8 cellular contexts compared by ENCODE assay signal in genomic region chr6:29653452-29654038, GRCh38. TPM values are rescaled to one million over a fixed set of nuclear protein-coding genes. Genes with fewer than 3 reads are reported as not detected.
DNase-seq lines count a peak whose midpoint lies in the region; ATAC-seq and TF ChIP-seq lines count a peak whose summit lies in the region.

No MANE protein-coding gene starts in this region.

- ATAC-seq in right cardiac atrium (no peak), upper lobe of right lung (peak; percentile 52), HG03039 (IDR thresholded peaks at IDR 0.05; ENCODE audit: unreplicated experiment) (no peak)

- H3K36me3 ChIP-seq in cardiac muscle cell (no peaks in the 10 kb centered on the region), mesendoderm (ENCODE audit: control insufficient read depth, insufficient read depth, low read length) (no peaks in the 10 kb centered on the region), upper lobe of right lung (no peaks in the 10 kb centered on the region)

- WGBS in right cardiac atrium, result 12% methylated on average over 8 of the region's 8 CpGs
- no CpG with 5 or more reads among the region's 8 CpGs for WGBS in mesendoderm (ENCODE audit: extremely low coverage, insufficient coverage, low lambda C conversion rate)

- no peak overlapping the region for H4K8ac ChIP-seq in mesendoderm (ENCODE audit: low read depth, low read length)

- H3K79me1 ChIP-seq in mesendoderm (ENCODE audit: low read length), result no peaks in the 10 kb centered on the region

- DNase-seq in cardiac muscle cell (ENCODE audit: low read depth in 1 of 2, low spot score in 1 of 2) (peak; percentile 86 to 91), right cardiac atrium (no peak), NCI-H1436 treated with DMSO at 0.1 percent for 48 hours (lab: John Stamatoyannopoulos, UW) (peak; percentile 61), SKM-1 (lab: John Stamatoyannopoulos, UW; ENCODE audit: unreplicated experiment) (peak; percentile 67), mesendoderm (peak; percentile 87), upper lobe of right lung (no peak)

- no peak overlapping the region for H3K18ac ChIP-seq in mesendoderm (ENCODE audit: low read length)

- no peak overlapping the region for H3K56ac ChIP-seq in mesendoderm (ENCODE audit: low read length)

- H3K4ac ChIP-seq in mesendoderm (ENCODE audit: low read depth, low read length), result no peak overlapping the region

- H2BK15ac ChIP-seq in mesendoderm (replicated peaks; ENCODE audit: low read depth), result no peak overlapping the region

- TF ChIP-seq CTCF in cardiac muscle cell (IDR thresholded peaks at IDR 0.05; ENCODE audit: low read depth, low read length) (peak; percentile 71), upper lobe of right lung (IDR thresholded peaks at IDR 0.05) (peak; percentile 86)

- H3K4me3 ChIP-seq in cardiac muscle cell, result no peak overlapping the region
- no peak overlapping the region for H3K4me3 ChIP-seq in right cardiac atrium (ENCODE audit: low read length)
- no peak overlapping the region for H3K4me3 ChIP-seq in mesendoderm (ENCODE audit: low read length)
- no peak overlapping the region for H3K4me3 ChIP-seq in upper lobe of right lung

- no peak overlapping the region for H3K4me2 ChIP-seq in mesendoderm (ENCODE audit: low read length)

- no peaks in the 10 kb centered on the region for H3K9me3 ChIP-seq in cardiac muscle cell (ENCODE audit: low read depth)
- no peaks in the 10 kb centered on the region for H3K9me3 ChIP-seq in right cardiac atrium (ENCODE audit: control insufficient read depth, low read length)
- no peaks in the 10 kb centered on the region for H3K9me3 ChIP-seq in upper lobe of right lung

- H3K27me3 ChIP-seq in cardiac muscle cell, result no peaks in the 10 kb centered on the region
- H3K27me3 ChIP-seq in right cardiac atrium (ENCODE audit: control insufficient read depth, insufficient read depth), result no peaks in the 10 kb centered on the region
- H3K27me3 ChIP-seq in mesendoderm (ENCODE audit: insufficient read depth, low read length, poor library complexity), result no peaks in the 10 kb centered on the region
- H3K27me3 ChIP-seq in upper lobe of right lung, result peaks cover 13% of the 10 kb centered on the region

- no peak overlapping the region for H4K5ac ChIP-seq in mesendoderm (ENCODE audit: low read length)

- H3K27ac ChIP-seq in cardiac muscle cell (peak overlapping the region; percentile 99), right cardiac atrium (ENCODE audit: low read length) (no peak overlapping the region), cingulate gyrus (ENCODE audit: low read depth, low read length) (peak overlapping the region; percentile 96), mesendoderm (ENCODE audit: low read depth, low read length) (no peak overlapping the region), upper lobe of right lung (no peak overlapping the region)

- H3K23ac ChIP-seq in mesendoderm (ENCODE audit: low read length), result no peak overlapping the region

- H2BK5ac ChIP-seq in mesendoderm (ENCODE audit: low read length), result no peak overlapping the region

- no peak overlapping the region for H3K9ac ChIP-seq in mesendoderm (ENCODE audit: low read length)

- no peaks in the 10 kb centered on the region for H3K79me2 ChIP-seq in mesendoderm (ENCODE audit: control insufficient read depth, insufficient read depth, low read length)

- intact Hi-C loops in right cardiac atrium (cut with DNase I) (loop anchor here in 1 of 4 donors (5.0 kb wide), 1 partner anchor 34 kb away; no protein-coding TSS in a partner anchor), upper lobe of right lung (cut with DNase I) (no loop called here)

- H2BK120ac ChIP-seq in mesendoderm (ENCODE audit: low read depth, low read length), result no peak overlapping the region

- H3K4me1 ChIP-seq in cardiac muscle cell (ENCODE audit: low read depth) (peaks cover 45% of the 10 kb centered on the region), right cardiac atrium (ENCODE audit: control insufficient read depth, insufficient read depth, low read length) (no peaks in the 10 kb centered on the region), mesendoderm (ENCODE audit: control insufficient read depth, low read depth, low read length) (peaks cover 3% of the 10 kb centered on the region), upper lobe of right lung (peaks cover 4% of the 10 kb centered on the region)

- H2AK5ac ChIP-seq in mesendoderm (ENCODE audit: low read length), result no peak overlapping the region

RNA-seq across cellular contexts. Expression of gene MOG, which starts 3.3 kb away (rescaled TPM):
- 1.3 and 1.8 TPM in 2 replicates for total RNA-seq in cardiac muscle cell
- polyA plus RNA-seq in cardiac muscle cell, result 2.4 and 2.9 TPM in 2 replicates
- 1 to 10 TPM; 1.5 to 2.6 (median 2.2) TPM for total RNA-seq in right cardiac atrium
- polyA plus RNA-seq in right cardiac atrium, result 4.8 TPM
- 0.37 TPM for polyA plus RNA-seq in mesendoderm (2013, experiment 1 of 2)
- 0.32 TPM for polyA plus RNA-seq in mesendoderm (2013, experiment 2 of 2)
- not detected for total RNA-seq in upper lobe of right lung

RNA-seq across cellular contexts. Expression of gene GABBR1, which starts 20.6 kb away (rescaled TPM):
- 50.2 and 101 TPM in 2 replicates for total RNA-seq in cardiac muscle cell
- 67.0 and 113 TPM in 2 replicates for polyA plus RNA-seq in cardiac muscle cell
- 10 to 100 TPM; 34.8 to 40.0 (median 36.6) TPM for total RNA-seq in right cardiac atrium
- polyA plus RNA-seq in right cardiac atrium, result 37.5 TPM
- polyA plus RNA-seq in mesendoderm (2013, experiment 1 of 2), result 27.2 TPM
- 27.5 TPM for polyA plus RNA-seq in mesendoderm (2013, experiment 2 of 2)
- total RNA-seq in upper lobe of right lung, result 40.1 TPM

RNA-seq across cellular contexts. Expression of gene ZFP57, which starts 27.4 kb away (rescaled TPM):
- total RNA-seq in cardiac muscle cell (4.1 and 4.9 TPM in 2 replicates), right cardiac atrium (1 to 10 TPM in 1 of 4 donors, under 1 TPM in 3; 0.32 to 1.8 (median 0.44) TPM), upper lobe of right lung (not detected)
- polyA plus RNA-seq in cardiac muscle cell (3.5 and 6.7 TPM in 2 replicates), right cardiac atrium (0.77 TPM)
- polyA plus RNA-seq in mesendoderm (2013, experiment 1 of 2), result 1.5 TPM
- polyA plus RNA-seq in mesendoderm (2013, experiment 2 of 2), result 1.4 TPM

Comparison
In these comparisons a context has a peak if more than half of its experiments do, and no peak if none do; other contexts are left out.
1. DNase-seq: peak in cardiac muscle cell (2 of 2), NCI-H1436 treated with DMSO at 0.1 percent for 48 hours (single experiment), SKM-1 (single experiment) and mesendoderm (single experiment); none in right cardiac atrium (0 of 3) and upper lobe of right lung (single experiment).
2. H3K27ac ChIP-seq: peak in cardiac muscle cell (single experiment) and cingulate gyrus (single experiment); none in right cardiac atrium (single experiment), mesendoderm (single experiment) and upper lobe of right lung (single experiment).